ENCODE assay signal across 20 cellular contexts in genomic region chr15:20367093-20367492, GRCh38.
DNase-seq lines count a peak whose midpoint lies in the region; FAIRE-seq and TF ChIP-seq lines count a peak whose summit lies in the region.
"Had no signal": no experiment of that assay in that cellular context is flagged by ENCODE, and none has a peak within 500 bp of the region (broad histone marks: within the 10 kb centered on the region; RNA-seq: fewer than 3 reads in every experiment).

No MANE protein-coding gene starts in this region.

- no peak for TF ChIP-seq CTCF in dorsolateral prefrontal cortex (IDR thresholded peaks at IDR 0.05 in 54 of 56, conservative IDR thresholded peaks at IDR 0.05 in 2 of 56; ENCODE audit: low read depth in 1 of 56, partially characterized antibody in 56 of 56)

- H3K36me3 ChIP-seq in neuron (ENCODE audit: insufficient read depth, low read length) (no peaks in the 10 kb centered on the region), HAP-1 (replicated peaks) (no peaks in the 10 kb centered on the region)
- H3K36me3 ChIP-seq: BE2C had no signal

- FAIRE-seq in TTC549 (lab: Jason Lieb, UNC) = peak; percentile 65
- FAIRE-seq: D721Med, G401.6, GM12891, HTR-8/SVneo had no signal

- H3K9me3 ChIP-seq in neuron (ENCODE audit: low read length) (no peaks in the 10 kb centered on the region), HAP-1 (peaks cover 15% of the 10 kb centered on the region)
- H3K9me3 ChIP-seq: BE2C had no signal

- DNase-seq in dorsolateral prefrontal cortex = no peak
- DNase-seq in COR-L47 (lab: John Stamatoyannopoulos, UW) = no peak
- no peak for DNase-seq in cerebellar cortex (ENCODE audit: low spot score)
- DNase-seq in NCI-H1436 (lab: John Stamatoyannopoulos, UW) = no peak
- no peak for DNase-seq in HAP-1 (ENCODE audit: low spot score in 2 of 2)
- DNase-seq: ACHN; BE2C; C1 segment of cervical spinal cord; Caco-2; CD4-positive, CD25-positive, alpha-beta regulatory T cell; CD8-positive, alpha-beta memory T cell; H7; IMR-90 had no signal

- peak overlapping the region in 43 of 59 donors; percentile 0 to 75 (median 29) for H3K27ac ChIP-seq in dorsolateral prefrontal cortex

- H3K4me3 ChIP-seq in dorsolateral prefrontal cortex (peak overlapping the region in 4 of 59 donors; percentile 0 to 10 (median 4)), neuron (ENCODE audit: low read length) (no peak overlapping the region), HAP-1 (no peak overlapping the region)
- H3K4me3 ChIP-seq: GM23338 had no signal

- peaks cover 0 to 66% (median 4%) of the 10 kb centered on the region in 45 donors for H3K27me3 ChIP-seq in dorsolateral prefrontal cortex
- no peaks in the 10 kb centered on the region for H3K27me3 ChIP-seq in neuron (ENCODE audit: insufficient read depth, low read length)
- H3K27me3 ChIP-seq in HAP-1 (ENCODE audit: low read depth) = no peaks in the 10 kb centered on the region
- H3K27me3 ChIP-seq: BE2C had no signal

- in situ Hi-C loops in HAP-1 (cut with MboI; ENCODE audit: low sequenced_read_pairs) = loop anchor here (10.0 kb wide), 1 partner anchor 62 kb away; no protein-coding TSS in a partner anchor

- intact Hi-C loops in dorsolateral prefrontal cortex (cut with DNase I) = no loop called here

- H2AFZ ChIP-seq in neuron (ENCODE audit: low read depth, low read length) = peak overlapping the region; percentile 3
- H2AFZ ChIP-seq: GM23338 had no signal

- no peaks in the 10 kb centered on the region for H3K4me1 ChIP-seq in neuron (ENCODE audit: insufficient read depth, low read length)
- H3K4me1 ChIP-seq in HAP-1 = no peaks in the 10 kb centered on the region
- H3K4me1 ChIP-seq: BE2C, Caco-2 had no signal
